ENCODE assay signal across 17 cellular contexts in the genomic region with DNA sequence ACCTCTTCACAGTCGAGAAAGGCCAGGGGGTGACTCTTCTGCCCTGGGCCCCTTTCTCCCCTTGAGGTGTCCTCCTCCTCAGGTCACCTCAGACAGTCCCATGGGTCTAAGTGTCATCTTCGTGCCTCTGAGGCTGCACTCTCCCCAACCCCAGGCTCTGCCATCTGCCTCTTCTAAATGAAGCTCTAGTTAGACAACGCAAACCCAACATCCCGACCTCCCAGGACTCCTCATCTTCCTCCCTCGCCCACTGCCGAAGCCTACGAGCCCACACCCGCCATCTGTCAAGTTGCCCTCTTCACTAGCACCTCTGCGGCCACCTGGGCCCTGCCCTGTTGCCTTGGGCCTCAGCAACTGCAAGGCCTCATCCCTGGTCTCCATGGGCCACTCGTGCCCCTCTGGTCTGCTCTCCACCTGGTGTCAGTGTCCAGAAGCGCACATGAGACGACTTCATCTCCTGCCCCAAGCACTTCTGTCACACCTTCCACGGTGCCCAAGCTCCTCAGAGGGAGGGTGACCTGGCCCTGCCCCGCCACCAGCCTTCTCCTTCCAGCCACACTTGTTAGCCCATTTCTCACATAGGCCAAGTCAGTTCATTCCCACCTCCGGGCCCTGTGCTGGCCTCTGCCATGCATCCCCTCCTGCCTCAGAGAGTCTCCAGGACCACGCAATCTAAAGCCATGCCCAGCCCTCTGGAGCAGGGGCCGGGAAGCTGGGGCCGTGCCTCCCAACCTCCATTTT. TPM values are rescaled to one million over a fixed set of nuclear protein-coding genes. Genes with fewer than 3 reads are reported as not detected.
DNase-seq lines count a peak whose midpoint lies in the region; ATAC-seq and TF ChIP-seq lines count a peak whose summit lies in the region.
"Had no signal": no experiment of that assay in that cellular context is flagged by ENCODE, and none has a peak within 500 bp of the region (broad histone marks: within the 10 kb centered on the region; RNA-seq: fewer than 3 reads in every experiment).

No MANE protein-coding gene starts in this region.

- H3K9me3 Mint-ChIP-seq in osteocyte (ENCODE audit: unreplicated experiment): no peaks in the 10 kb centered on the region
- H3K9me3 Mint-ChIP-seq: brain; CD4-positive, alpha-beta T cell had no signal

- no peaks in the 10 kb centered on the region for H3K4me1 ChIP-seq in upper lobe of left lung
- H3K4me1 ChIP-seq: suprapubic skin had no signal

- H3K4me1 Mint-ChIP-seq in osteocyte (ENCODE audit: unreplicated experiment): peaks cover 2% of the 10 kb centered on the region
- H3K4me1 Mint-ChIP-seq: brain had no signal

- in situ Hi-C loops in G401 (cut with HindIII; ENCODE audit: low sequenced_read_pairs): no loop called here

- WGBS in upper lobe of left lung, 2 donors: 92 to 95% methylated on average over 18 of the region's 18 CpGs

- ATAC-seq in left ventricle myocardium superior (no peak), upper lobe of left lung (ENCODE audit: low FRiP score in 2 of 2) (no peak)

- no peak overlapping the region for H3K4me3 Mint-ChIP-seq in osteocyte (ENCODE audit: unreplicated experiment)
- H3K4me3 Mint-ChIP-seq: brain; CD4-positive, alpha-beta T cell had no signal

- H3K27ac ChIP-seq in WERI-Rb-1 (no peak overlapping the region), upper lobe of left lung (no peak overlapping the region)
- H3K27ac ChIP-seq: suprapubic skin, VCaP had no signal

- DNase-seq in H7 (peak; percentile 66), WERI-Rb-1 (no peak), left ventricle myocardium superior (peak; percentile 20), osteocyte (ENCODE audit: extremely low spot score, unreplicated experiment) (no peak), upper lobe of left lung (no peak), G401 (ENCODE audit: low spot score) (no peak), NCI-H2171 (lab: John Stamatoyannopoulos, UW) (no peak)
- DNase-seq in activated CD4-positive, CD25-positive, alpha-beta regulatory T cell treated with anti-CD3 and anti-CD28 coated beads, Interleukin-2, amount 50 U/mL, for 72 hours: no peak
- DNase-seq: activated naive CD4-positive, alpha-beta T cell; CD4-positive, alpha-beta T cell; foreskin fibroblast; Kasumi-1; NCI-H146; NCI-H446 had no signal

- H3K36me3 ChIP-seq in H7 (replicated peaks; ENCODE audit: control insufficient read depth, insufficient read depth, low read length) (peaks cover 42% of the 10 kb centered on the region), WERI-Rb-1 (peaks cover 6% of the 10 kb centered on the region), upper lobe of left lung (peaks cover 17 to 100% (median 95%) of the 10 kb centered on the region in 4 donors)

- TF ChIP-seq CTCF in WERI-Rb-1 (IDR thresholded peaks at IDR 0.05; ENCODE audit: low read depth, low read length): peak; percentile 29
- no peak for TF ChIP-seq CTCF in osteocyte (IDR thresholded peaks at IDR 0.05)
- TF ChIP-seq CTCF in upper lobe of left lung (IDR thresholded peaks at IDR 0.05): no peak

- TF ChIP-seq EP300 in upper lobe of left lung (IDR thresholded peaks at IDR 0.05): no peak

- H3K27me3 ChIP-seq in H7 (ENCODE audit: control insufficient read depth, insufficient read depth, low read length) (no peaks in the 10 kb centered on the region), WERI-Rb-1 (ENCODE audit: insufficient read depth, low read depth, severe bottlenecking) (no peaks in the 10 kb centered on the region), upper lobe of left lung (no peaks in the 10 kb centered on the region)
- H3K27me3 ChIP-seq: suprapubic skin had no signal

- peak overlapping the region; percentile 77 for H3K27ac Mint-ChIP-seq in osteocyte (ENCODE audit: unreplicated experiment)
- H3K27ac Mint-ChIP-seq: brain; CD4-positive, alpha-beta T cell had no signal

- H3K4me3 ChIP-seq in H7 (ENCODE audit: insufficient read depth, low read depth, low read length) (no peak overlapping the region), WERI-Rb-1 (ENCODE audit: low read depth, low read length) (no peak overlapping the region), upper lobe of left lung (no peak overlapping the region)
- H3K4me3 ChIP-seq: suprapubic skin had no signal

- H3K36me3 Mint-ChIP-seq in osteocyte (ENCODE audit: unreplicated experiment): peaks cover 45% of the 10 kb centered on the region

- intact Hi-C loops in left ventricle myocardium superior (cut with micrococcal nuclease): no loop called here

- TF ChIP-seq POLR2A in upper lobe of left lung (IDR thresholded peaks at IDR 0.05): no peak

- H3K27me3 Mint-ChIP-seq in osteocyte (ENCODE audit: unreplicated experiment): no peaks in the 10 kb centered on the region
- H3K27me3 Mint-ChIP-seq: CD4-positive, alpha-beta T cell had no signal

- H3K9me3 ChIP-seq in WERI-Rb-1 (ENCODE audit: severe bottlenecking) (no peaks in the 10 kb centered on the region), upper lobe of left lung (no peaks in the 10 kb centered on the region)
- H3K9me3 ChIP-seq: suprapubic skin had no signal

RNA-seq across cellular contexts. Expression of gene RRBP1, which starts 53.8 kb away (rescaled TPM):
- total RNA-seq in H7 (2014; rRNA removed; shearing (Covaris generic)): 79.2 and 83.1 TPM in 2 replicates
- 35.6 TPM for total RNA-seq in left ventricle myocardium superior
- total RNA-seq in osteocyte: 307 and 312 TPM in 2 replicates
- 100 to 1,000 TPM; 143 to 256 (median 172) TPM for total RNA-seq in upper lobe of left lung
- total RNA-seq in G401 (2014; rRNA removed; shearing (Covaris generic)): 49.2 and 67.8 TPM in 2 replicates

RNA-seq across cellular contexts. Expression of gene DSTN, which starts 58.4 kb away (rescaled TPM):
- total RNA-seq in H7 (2014; rRNA removed; shearing (Covaris generic)): 112 and 126 TPM in 2 replicates
- total RNA-seq in left ventricle myocardium superior (836 TPM), osteocyte (676 and 684 TPM in 2 replicates), upper lobe of left lung (100 to 1,000 TPM; 235 to 735 (median 513) TPM)
- 305 and 378 TPM in 2 replicates for total RNA-seq in G401 (2014; rRNA removed; shearing (Covaris generic))

Comparison
In these comparisons a context has a peak if more than half of its experiments do, and no peak if none do; other contexts are left out.
1. DNase-seq: peak in H7 (single experiment) and left ventricle myocardium superior (single experiment); none in WERI-Rb-1 (single experiment), osteocyte (single experiment), upper lobe of left lung (0 of 2), activated CD4-positive, CD25-positive, alpha-beta regulatory T cell treated with anti-CD3 and anti-CD28 coated beads, Interleukin-2, amount 50 U/mL, for 72 hours (single experiment), G401 (single experiment) and NCI-H2171 (single experiment).